In the genomic region with DNA sequence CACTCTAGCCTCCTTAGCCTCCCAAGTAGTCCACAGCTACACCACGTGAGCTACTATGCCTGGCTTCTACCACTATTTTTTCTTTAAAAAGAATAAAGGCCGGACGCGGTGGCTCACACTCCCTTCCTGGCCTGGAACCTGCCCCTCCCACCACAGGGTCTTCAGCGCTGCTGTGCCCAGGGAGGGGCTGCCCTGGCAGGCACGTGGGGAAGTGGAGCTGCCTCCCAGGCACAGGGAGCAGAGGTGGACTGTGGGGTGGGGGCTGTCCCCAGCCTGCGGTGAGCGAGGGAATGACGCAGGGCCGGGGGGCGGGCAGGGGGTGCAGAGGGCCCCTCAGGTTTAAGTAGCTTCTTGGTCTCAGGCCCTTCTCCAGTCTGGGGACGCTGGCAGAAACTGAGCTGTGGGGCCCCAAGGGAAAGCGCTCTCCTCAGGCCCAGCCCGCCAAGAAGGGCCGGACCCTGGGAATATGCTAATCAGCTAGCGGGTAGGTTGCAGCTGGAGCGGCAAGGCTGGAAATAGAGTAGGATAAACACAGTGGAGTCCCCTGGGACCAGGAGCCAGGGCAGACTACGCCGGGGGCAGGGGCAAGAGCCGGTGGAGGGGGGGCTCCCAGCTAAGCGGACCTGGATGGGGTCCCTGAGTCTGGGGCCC, we compare ENCODE assay signal across 12 cellular contexts. TPM values are rescaled to one million over a fixed set of nuclear protein-coding genes. Genes with fewer than 3 reads are reported as not detected.
DNase-seq lines count a peak whose midpoint lies in the region; ATAC-seq and TF ChIP-seq lines count a peak whose summit lies in the region.
"Had no signal": no experiment of that assay in that cellular context is flagged by ENCODE, and none has a peak within 500 bp of the region (broad histone marks: within the 10 kb centered on the region; RNA-seq: fewer than 3 reads in every experiment).

No MANE protein-coding gene starts in this region.

- no peaks in the 10 kb centered on the region for H3K9me3 ChIP-seq in A673 (ENCODE audit: low read depth, low read length, poor library complexity, severe bottlenecking)
- no peaks in the 10 kb centered on the region for H3K9me3 ChIP-seq in ascending aorta
- peaks cover 0 to 4% of the 10 kb centered on the region in 2 donors for H3K9me3 ChIP-seq in neuronal stem cell (replicated peaks in 1 of 2; ENCODE audit: control insufficient read depth in 2 of 2, insufficient read depth in 1 of 2, low read depth in 1 of 2, low read length in 2 of 2)
- no peaks in the 10 kb centered on the region for H3K9me3 ChIP-seq in MG63

- peaks cover 4% of the 10 kb centered on the region for H3K79me1 ChIP-seq in neuronal stem cell (ENCODE audit: low read depth, low read length)

- H4K8ac ChIP-seq in neuronal stem cell (ENCODE audit: low read depth, low read length), result no peak overlapping the region

- POLR2A ChIA-PET in A673 (lab: Charles Lee; ENCODE audit: low non-redundant PET), result interaction anchor here (0.6 kb wide), 1 partner anchor 61 kb away, joined by 7 read pairs; no protein-coding TSS in a partner anchor

- no peak overlapping the region for H3K23ac ChIP-seq in neuronal stem cell (ENCODE audit: low read depth, low read length, poor library complexity)

- TF ChIP-seq CTCF in A673 (conservative IDR thresholded peaks at IDR 0.05; ENCODE audit: low read depth, low read length), result no peak
- TF ChIP-seq CTCF in ascending aorta (IDR thresholded peaks at IDR 0.05), result no peak

- H3K27me3 ChIP-seq in A673 (replicated peaks; ENCODE audit: insufficient read depth, low read depth, low read length, poor library complexity) (no peaks in the 10 kb centered on the region), ascending aorta (no peaks in the 10 kb centered on the region), neuronal stem cell (ENCODE audit: control insufficient read depth in 3 of 3, insufficient read depth in 3 of 3, low read depth in 1 of 3, low read length in 3 of 3) (no peaks in the 10 kb centered on the region), MG63 (no peaks in the 10 kb centered on the region)

- no CpG with 5 or more reads among the region's 21 CpGs for WGBS in neuronal stem cell (ENCODE audit: extremely low coverage in 2 of 2, insufficient read length in 2 of 2, insufficient replicate concordance in 1 of 2), 2 donors

- no peak overlapping the region for H3K4me3 ChIP-seq in A673 (ENCODE audit: low read depth, low read length, poor library complexity, severe bottlenecking)
- H3K4me3 ChIP-seq in ascending aorta, result peak overlapping the region in 1 of 2 donors; percentile 49
- H3K4me3 ChIP-seq in neuronal stem cell (ENCODE audit: low read length in 2 of 2), result no peak overlapping the region
- H3K4me3 ChIP-seq in MG63, result no peak overlapping the region

- no peaks in the 10 kb centered on the region for H3K9me3 Mint-ChIP-seq in activated naive CD4-positive, alpha-beta T cell treated with anti-CD3 and anti-CD28 coated beads, Interleukin-2, amount 10 ng/mL, durations not matched to agents 7 days and 5 days
- H3K9me3 Mint-ChIP-seq: central memory CD8-positive, alpha-beta T cell; T-helper 2 cell treated with Interferon-gamma antibody and Interleukin-4, amounts not matched to agents 5 μg/mL and 100 μg/mL, for 36 hours had no signal

- CTCF ChIA-PET in A673 (lab: Charles Lee), result no interaction called here
- CTCF ChIA-PET in activated naive CD4-positive, alpha-beta T cell treated with anti-CD3 and anti-CD28 coated beads, Interleukin-2, amount 10 ng/mL, durations not matched to agents 7 days and 5 days (lab: Charles Lee), result interaction anchor here (1.3 to 1.9 kb wide), 2 partner anchors 12 to 14 kb away, joined by 3 to 10 read pairs; no protein-coding TSS in a partner anchor

- peak overlapping the region; percentile 4 for H3K4me2 ChIP-seq in neuronal stem cell (ENCODE audit: insufficient read depth, low read length, poor library complexity, severe bottlenecking)

- H3K36me3 ChIP-seq in A673 (ENCODE audit: insufficient read depth, low read length, poor library complexity, severe bottlenecking) (no peaks in the 10 kb centered on the region), ascending aorta (peaks cover 17 to 20% of the 10 kb centered on the region in 2 donors), neuronal stem cell (replicated peaks in 1 of 2; ENCODE audit: control insufficient read depth in 2 of 2, insufficient read depth in 2 of 2, low read length in 2 of 2) (peaks cover 9 to 24% of the 10 kb centered on the region in 2 donors), MG63 (no peaks in the 10 kb centered on the region)

- H3K4me1 ChIP-seq in A673 (ENCODE audit: insufficient read depth, low read length, poor library complexity, severe bottlenecking), result peaks cover 12% of the 10 kb centered on the region
- peaks cover 23 to 49% of the 10 kb centered on the region in 2 donors for H3K4me1 ChIP-seq in ascending aorta
- peaks cover 5 to 10% of the 10 kb centered on the region in 2 donors for H3K4me1 ChIP-seq in neuronal stem cell (ENCODE audit: control insufficient read depth in 2 of 2, insufficient read depth in 1 of 2, low read depth in 1 of 2, low read length in 2 of 2)

- H3K27ac Mint-ChIP-seq in activated naive CD4-positive, alpha-beta T cell treated with anti-CD3 and anti-CD28 coated beads, Interleukin-2, amount 10 ng/mL, durations not matched to agents 7 days and 5 days, result no peak overlapping the region
- H3K27ac Mint-ChIP-seq: T-helper 2 cell treated with Interferon-gamma antibody and Interleukin-4, amounts not matched to agents 5 μg/mL and 100 μg/mL, for 36 hours had no signal

- H2AK5ac ChIP-seq in neuronal stem cell (ENCODE audit: low read depth, low read length), result peak overlapping the region; percentile 25

- no peak overlapping the region for H2BK12ac ChIP-seq in neuronal stem cell (ENCODE audit: low read length)

- DNase-seq in A673 (ENCODE audit: low spot score) (peak; percentile 41), ascending aorta (ENCODE audit: low spot score in 2 of 2) (peak in 1 of 2 donors; percentile 86), Right ventricle myocardium superior (peak; percentile 86), neuronal stem cell (ENCODE audit: low spot score) (no peak), LoVo (ENCODE audit: low spot score) (no peak), GOT3 (lab: John Stamatoyannopoulos, UW) (no peak), MG63 (no peak)
- DNase-seq in activated naive CD4-positive, alpha-beta T cell treated with anti-CD3 and anti-CD28 coated beads, Interleukin-2, amount 10 ng/mL, durations not matched to agents 7 days and 5 days, result no peak
- DNase-seq: activated CD8-positive, alpha-beta memory T cell treated with anti-CD3 and anti-CD28 coated beads, Interleukin-2, amount 50 U/mL, for 48 hours; EL had no signal

- intact Hi-C loops in A673 (cut with micrococcal nuclease; ENCODE audit: unreplicated experiment), result no loop called here
- intact Hi-C loops in ascending aorta (cut with DNase I), result no loop called here
- intact Hi-C loops in Right ventricle myocardium superior (cut with DNase I), result no loop called here

- H3K27ac ChIP-seq in A673 (ENCODE audit: low read depth, low read length, poor library complexity, severe bottlenecking) (no peak overlapping the region), ascending aorta (peak overlapping the region; percentile 75 to 90), neuronal stem cell (replicated peaks; ENCODE audit: low read length) (no peak overlapping the region)

- no peak overlapping the region for H2BK5ac ChIP-seq in neuronal stem cell (ENCODE audit: low read length)

- H3K36me3 Mint-ChIP-seq in activated naive CD4-positive, alpha-beta T cell treated with anti-CD3 and anti-CD28 coated beads, Interleukin-2, amount 10 ng/mL, durations not matched to agents 7 days and 5 days, result peaks cover 36% of the 10 kb centered on the region

- no peaks in the 10 kb centered on the region for H3K4me1 Mint-ChIP-seq in activated naive CD4-positive, alpha-beta T cell treated with anti-CD3 and anti-CD28 coated beads, Interleukin-2, amount 10 ng/mL, durations not matched to agents 7 days and 5 days

- H3K4me3 Mint-ChIP-seq in activated naive CD4-positive, alpha-beta T cell treated with anti-CD3 and anti-CD28 coated beads, Interleukin-2, amount 10 ng/mL, durations not matched to agents 7 days and 5 days, result no peak overlapping the region
- H3K4me3 Mint-ChIP-seq: central memory CD8-positive, alpha-beta T cell; T-helper 2 cell treated with Interferon-gamma antibody and Interleukin-4, amounts not matched to agents 5 μg/mL and 100 μg/mL, for 36 hours had no signal

- H3K18ac ChIP-seq in neuronal stem cell (ENCODE audit: low read length), result peak overlapping the region; percentile 82

- H2AFZ ChIP-seq in neuronal stem cell (ENCODE audit: low read length), result peak overlapping the region; percentile 72

- H3K14ac ChIP-seq in neuronal stem cell (ENCODE audit: low read length), result peak overlapping the region; percentile 50

- H3K4ac ChIP-seq in neuronal stem cell (ENCODE audit: low read length), result no peak overlapping the region

- ATAC-seq in Right ventricle myocardium superior (ENCODE audit: poor library complexity), result peak; percentile 40

- BruUV-seq in A673 (replicated peaks; lab: Mats Ljungman, UMichigan), result no TSS peak

- no peak overlapping the region for H3K9ac ChIP-seq in neuronal stem cell (ENCODE audit: low read depth, low read length, poor library complexity)

- no peaks in the 10 kb centered on the region for H3K27me3 Mint-ChIP-seq in activated naive CD4-positive, alpha-beta T cell treated with anti-CD3 and anti-CD28 coated beads, Interleukin-2, amount 10 ng/mL, durations not matched to agents 7 days and 5 days
- H3K27me3 Mint-ChIP-seq: central memory CD8-positive, alpha-beta T cell had no signal

- H2BK15ac ChIP-seq in neuronal stem cell (ENCODE audit: low read length), result no peak overlapping the region

- no peak overlapping the region for H2BK120ac ChIP-seq in neuronal stem cell (ENCODE audit: low read depth, low read length)

- H4K91ac ChIP-seq in neuronal stem cell (ENCODE audit: low read depth, low read length, poor library complexity), result no peak overlapping the region

RNA-seq across cellular contexts. Expression of a gene that starts 46.8 kb away (rescaled TPM):
- total RNA-seq in A673 (2021) (20.0 and 21.8 TPM in 2 replicates), ascending aorta (12.1 TPM), Right ventricle myocardium superior (17.1 TPM)
- polyA plus RNA-seq in neuronal stem cell (2013, experiment 1 of 2), result 9.5 TPM
- polyA plus RNA-seq in neuronal stem cell (2013, experiment 2 of 2), result 9.6 TPM
- 16.0 and 22.8 TPM in 2 replicates for total RNA-seq in MG63 (2014; rRNA removed; shearing (Covaris generic); ENCODE audit: low replicate concordance)

Comparison
In these comparisons a context has a peak if more than half of its experiments do, and no peak if none do; other contexts are left out.
1. DNase-seq: peak in A673 (single experiment) and Right ventricle myocardium superior (single experiment); none in neuronal stem cell (single experiment), LoVo (single experiment), GOT3 (single experiment), activated naive CD4-positive, alpha-beta T cell treated with anti-CD3 and anti-CD28 coated beads, Interleukin-2, amount 10 ng/mL, durations not matched to agents 7 days and 5 days (single experiment) and MG63 (single experiment).
2. H3K27ac ChIP-seq: peak in ascending aorta (2 of 2); none in A673 (single experiment) and neuronal stem cell (single experiment).